6 cellular contexts compared by ENCODE assay signal in genomic region chr1:20500716-20501115, GRCh38. TPM values are rescaled to one million over a fixed set of nuclear protein-coding genes. Genes with fewer than 3 reads are reported as not detected.
"Had no signal": no experiment of that assay in that cellular context is flagged by ENCODE, and none has a peak within 500 bp of the region (broad histone marks: within the 10 kb centered on the region; RNA-seq: fewer than 3 reads in every experiment).

No MANE protein-coding gene starts in this region.

- H2AFZ ChIP-seq: GM23338 had no signal

- DNase-seq: H9, HCEC 1CT, IMR-90, KBM-7 had no signal

- H3K4me3 ChIP-seq: GM23338 had no signal

- H3K4me2 ChIP-seq: GM23338 had no signal

RNA-seq across cellular contexts. Expression of gene FAM43B, which starts 51.7 kb away (rescaled TPM):
- total RNA-seq: HT-29, IMR-90 had no signal
